ENCODE assay signal across 19 cellular contexts in the genomic region with DNA sequence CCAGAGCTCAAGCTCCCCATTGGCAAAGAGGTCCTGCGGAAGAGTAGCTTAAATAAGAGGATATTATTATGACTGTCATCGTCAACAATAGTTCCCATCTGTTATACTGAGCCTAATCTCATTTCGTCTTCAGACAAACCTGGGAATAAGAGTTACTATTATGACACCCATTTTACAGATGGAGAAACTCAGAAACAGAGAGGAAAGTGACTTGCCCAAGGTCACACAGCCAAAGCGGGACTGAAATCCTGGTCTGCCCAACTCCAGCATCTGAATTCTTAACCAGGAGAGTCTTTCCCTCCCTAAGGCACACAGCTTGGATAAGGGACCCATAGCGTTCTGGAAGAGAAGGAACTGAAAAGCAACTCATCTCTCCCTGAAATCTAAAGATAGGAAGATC. TPM values are rescaled to one million over a fixed set of nuclear protein-coding genes. Genes with fewer than 3 reads are reported as not detected.
"Had no signal": no experiment of that assay in that cellular context is flagged by ENCODE, and none has a peak within 500 bp of the region (broad histone marks: within the 10 kb centered on the region; RNA-seq: fewer than 3 reads in every experiment).

No MANE protein-coding gene starts in this region.

- H3K27me3 ChIP-seq: dorsolateral prefrontal cortex, gastrocnemius medialis, pancreas, testis, transverse colon, upper lobe of right lung, vagina had no signal

- H3K4me1 ChIP-seq: gastrocnemius medialis, pancreas, testis, transverse colon, upper lobe of right lung, vagina had no signal

- H3K36me3 ChIP-seq: gastrocnemius medialis, neutrophil, pancreas, transverse colon, upper lobe of right lung had no signal

- H3K9me3 ChIP-seq: gastrocnemius medialis, mucosa of descending colon, pancreas, testis, transverse colon, upper lobe of right lung, vagina had no signal

- FAIRE-seq: keratinocyte, pancreas had no signal

- H3K27ac ChIP-seq: dorsolateral prefrontal cortex, gastrocnemius medialis, neutrophil, pancreas, transverse colon, upper lobe of right lung, vagina had no signal

- DNase-seq: dorsolateral prefrontal cortex; effector CD4-positive, alpha-beta T cell; foreskin fibroblast; gastrocnemius medialis; mucosa of descending colon; naive B cell; pancreas; retina; stimulated activated CD4-positive, alpha-beta T cell treated with anti-CD3 and anti-CD28 coated beads, Interleukin-2, amount 100 ng/mL, for 24 hours; stimulated activated CD4-positive, alpha-beta T cell treated with anti-CD3 and anti-CD28 coated beads, Interleukin-4, amount 100 ng/mL, for 4 hours; stimulated activated naive CD8-positive, alpha-beta T cell treated with anti-CD3 and anti-CD28 coated beads, Interleukin-15, Interleukin-2, amounts not matched to agents 100 U/mL and 50 U/mL, for 24 hours; substantia nigra; transverse colon; upper lobe of right lung had no signal

- H3K4me3 ChIP-seq: dorsolateral prefrontal cortex, gastrocnemius medialis, lung, mucosa of descending colon, pancreas, testis, transverse colon, upper lobe of right lung, vagina had no signal

RNA-seq across cellular contexts. Expression of gene PTGIS, which starts 23.4 kb away (rescaled TPM):
- polyA plus RNA-seq: keratinocyte had no signal
